ENCODE assay signal across 8 cellular contexts in the genomic region with DNA sequence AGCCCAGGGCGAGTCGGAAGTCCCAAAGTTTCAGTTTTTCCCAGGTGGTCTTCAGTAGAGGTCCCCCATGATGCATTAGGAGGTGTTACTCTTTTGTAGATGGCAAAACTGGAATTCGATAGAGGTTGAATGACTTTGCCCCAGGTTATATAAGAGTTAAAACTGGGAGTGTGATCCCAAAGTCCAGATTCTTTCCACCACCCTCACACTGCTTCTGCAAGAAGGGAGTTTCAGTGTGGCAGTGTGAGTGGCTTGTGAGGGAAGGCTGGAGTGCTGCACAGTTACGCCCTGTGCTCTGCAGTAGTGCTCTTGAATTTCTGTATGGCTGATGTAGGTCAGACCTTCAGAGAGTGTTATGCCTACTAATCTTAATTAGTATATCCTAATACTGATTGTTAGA.
"Had no signal": no experiment of that assay in that cellular context is flagged by ENCODE, and none has a peak within 500 bp of the region (broad histone marks: within the 10 kb centered on the region; RNA-seq: fewer than 3 reads in every experiment).

No MANE protein-coding gene starts in this region.

- H3K27ac ChIP-seq: HL-60 had no signal

- H3K9me3 Mint-ChIP-seq: GM23338, H9 had no signal

- FAIRE-seq: H1, H54, K562 had no signal

- DNase-seq: H9, HCEC 1CT, IMR-90 had no signal

- H3K4me1 Mint-ChIP-seq: GM23338, H9 had no signal

- H3K4me3 Mint-ChIP-seq: GM23338, H9 had no signal

- H2AFZ ChIP-seq: GM23338 had no signal

- ATAC-seq: GM23338, K562 had no signal

- H3K27ac Mint-ChIP-seq: GM23338 had no signal

- H3K4me3 ChIP-seq: GM23338, K562 had no signal

- H3K4me2 ChIP-seq: GM23338 had no signal
